In the genomic region with DNA sequence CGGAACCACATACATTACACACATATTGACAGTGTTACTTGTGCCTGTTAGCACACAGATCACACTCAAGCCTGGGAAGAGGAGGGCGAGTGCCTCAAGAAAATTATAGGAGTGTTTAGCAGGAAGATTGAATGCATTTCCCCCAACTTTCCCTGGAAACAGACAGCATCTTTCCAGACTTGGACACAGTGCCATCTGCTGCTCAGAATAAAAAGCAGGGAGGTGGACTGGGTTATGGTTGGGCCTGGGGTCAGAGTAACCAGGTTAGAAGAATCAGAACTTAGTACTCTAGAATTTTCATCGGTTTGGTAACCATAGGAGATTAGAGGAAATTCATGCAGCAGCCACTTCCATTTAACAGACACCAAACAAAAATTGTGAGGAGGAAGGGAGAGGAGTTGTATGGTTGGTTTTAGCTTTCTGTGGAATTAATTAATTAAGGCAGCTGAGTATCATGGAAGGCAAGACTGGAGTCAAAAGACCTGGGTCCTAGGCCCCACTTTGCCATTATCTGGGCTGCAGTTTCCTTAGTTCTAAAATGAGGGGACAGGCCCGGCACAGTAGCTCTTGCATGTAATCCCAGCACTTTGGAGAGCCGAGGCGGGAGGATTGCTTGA, we compare ENCODE assay signal across 10 cellular contexts. TPM values are rescaled to one million over a fixed set of nuclear protein-coding genes. Genes with fewer than 3 reads are reported as not detected.
A peak's percentile ranks its signal among the peaks of the same experiment; 100 is the strongest.
DNase-seq lines count a peak whose midpoint lies in the region; ATAC-seq, FAIRE-seq and TF ChIP-seq lines count a peak whose summit lies in the region.
"Had no signal": no experiment of that assay in that cellular context is flagged by ENCODE, and none has a peak within 500 bp of the region (broad histone marks: within the 10 kb centered on the region; RNA-seq: fewer than 3 reads in every experiment).

No MANE protein-coding gene starts in this region.

- no peak overlapping the region for H3K4me3 Mint-ChIP-seq in astrocyte (ENCODE audit: unreplicated experiment)
- no peak overlapping the region for H3K4me3 Mint-ChIP-seq in activated T-cell treated with anti-CD3 and anti-CD28 coated beads, Interleukin-2, amount 50 U/mL, for 72 hours

- no peaks in the 10 kb centered on the region for H3K79me2 ChIP-seq in astrocyte (ENCODE audit: insufficient read depth, low read length)

- in situ Hi-C loops in transverse colon (cut with MboI; ENCODE audit: low pct_ligation_motif_present in 1 of 4, low pct_unique_long_range_greater_than_20kb in 1 of 4, low sequenced_read_pairs in 3 of 4): loop anchor here in 1 of 4 donors (25.0 kb wide), 1 partner anchor 794 kb away; no protein-coding TSS in a partner anchor

- no peak overlapping the region for H3K4me2 ChIP-seq in astrocyte (ENCODE audit: low read length)

- H3K36me3 Mint-ChIP-seq in astrocyte (ENCODE audit: low read depth, unreplicated experiment): peaks cover 2% of the 10 kb centered on the region
- H3K36me3 Mint-ChIP-seq in activated T-cell treated with anti-CD3 and anti-CD28 coated beads, Interleukin-2, amount 50 U/mL, for 72 hours (ENCODE audit: insufficient read depth in 2 of 2): peaks cover 0 to 2% of the 10 kb centered on the region in 2 donors

- no peaks in the 10 kb centered on the region for H3K36me3 ChIP-seq in HEK293 (ENCODE audit: control insufficient read depth in 2 of 2, insufficient read depth in 1 of 2, low read length in 2 of 2)
- no peaks in the 10 kb centered on the region for H3K36me3 ChIP-seq in astrocyte (ENCODE audit: insufficient read depth, low read length)
- H3K36me3 ChIP-seq in kidney epithelial cell (ENCODE audit: control insufficient read depth, insufficient read depth, low read length): no peaks in the 10 kb centered on the region
- H3K36me3 ChIP-seq in transverse colon: no peaks in the 10 kb centered on the region

- H2AFZ ChIP-seq in astrocyte (ENCODE audit: low read depth, low read length): peak overlapping the region; percentile 22

- no peak for TF ChIP-seq POLR2A in transverse colon (IDR thresholded peaks at IDR 0.05)

- H3K9me3 ChIP-seq in AG04450 (ENCODE audit: control insufficient read depth, insufficient read depth, low read length): no peaks in the 10 kb centered on the region
- no peaks in the 10 kb centered on the region for H3K9me3 ChIP-seq in HEK293 (ENCODE audit: control insufficient read depth, insufficient read depth, low read depth, low read length)
- no peaks in the 10 kb centered on the region for H3K9me3 ChIP-seq in astrocyte (ENCODE audit: insufficient read depth, low read depth, low read length)
- H3K9me3 ChIP-seq in transverse colon: no peaks in the 10 kb centered on the region

- CTCF ChIA-PET in AG04450 (lab: Charles Lee): interaction anchor here (0.6 to 1.9 kb wide), 12 partner anchors 12 to 842 kb away, joined by 3 to 10 read pairs (median 3); no protein-coding TSS in a partner anchor
- CTCF ChIA-PET in HEK293 (lab: Yijun Ruan, JAX): interaction anchor here (0.6 to 3.9 kb wide), 17 partner anchors 8 to 1221 kb away, joined by 3 to 14 read pairs (median 4); no protein-coding TSS in a partner anchor

- H4K20me1 ChIP-seq in astrocyte (ENCODE audit: insufficient read depth, low read length): no peaks in the 10 kb centered on the region

- no peak for TF ChIP-seq EP300 in transverse colon (IDR thresholded peaks at IDR 0.05; ENCODE audit: low read depth)

- peaks cover 4% of the 10 kb centered on the region for H3K4me1 Mint-ChIP-seq in astrocyte (ENCODE audit: low read depth, unreplicated experiment)
- H3K4me1 Mint-ChIP-seq in activated T-cell treated with anti-CD3 and anti-CD28 coated beads, Interleukin-2, amount 50 U/mL, for 72 hours (ENCODE audit: low read depth): no peaks in the 10 kb centered on the region

- POLR2A ChIA-PET in AG04450 (lab: Yijun Ruan, JAX) (no interaction called here), HEK293 (lab: Yijun Ruan, JAX) (no interaction called here)

- FAIRE-seq in astrocyte (lab: Jason Lieb, UNC): peak; percentile 39
- no peak for FAIRE-seq in GM19239 (lab: Jason Lieb, UNC)

- H3K4me3 ChIP-seq in AG04450 (ENCODE audit: low read depth, low read length): no peak overlapping the region
- H3K4me3 ChIP-seq in HEK293 (ENCODE audit: low read depth, low read length): no peak overlapping the region
- no peak overlapping the region for H3K4me3 ChIP-seq in astrocyte (ENCODE audit: insufficient read depth, low read depth, low read length)
- no peak overlapping the region for H3K4me3 ChIP-seq in kidney epithelial cell (ENCODE audit: low read depth, low read length)
- no peak overlapping the region for H3K4me3 ChIP-seq in transverse colon
- H3K4me3 ChIP-seq: skin epidermis had no signal

- peaks cover 3% of the 10 kb centered on the region for H3K9me3 Mint-ChIP-seq in astrocyte (ENCODE audit: unreplicated experiment)
- no peaks in the 10 kb centered on the region for H3K9me3 Mint-ChIP-seq in activated T-cell treated with anti-CD3 and anti-CD28 coated beads, Interleukin-2, amount 50 U/mL, for 72 hours

- DNase-seq in AG04450 (ENCODE audit: low read depth, low spot score): peak; percentile 4
- no peak for DNase-seq in astrocyte (ENCODE audit: low read depth)
- no peak for DNase-seq in kidney epithelial cell (ENCODE audit: low read depth)
- DNase-seq in activated T-cell treated with anti-CD3 and anti-CD28 coated beads, Interleukin-2, amount 50 U/mL, for 72 hours: no peak
- DNase-seq in transverse colon: no peak
- no peak for DNase-seq in GM19239 (ENCODE audit: insufficient read length, low spot score)
- no peak for DNase-seq in NCI-H2029 treated with DMSO at 0.1 percent for 48 hours (lab: John Stamatoyannopoulos, UW)
- DNase-seq: hippocampal formation had no signal

- H3K27me3 ChIP-seq in AG04450 (ENCODE audit: control insufficient read depth, insufficient read depth, low read length) (peaks cover 5% of the 10 kb centered on the region), astrocyte (ENCODE audit: insufficient read depth, low read length) (no peaks in the 10 kb centered on the region), kidney epithelial cell (ENCODE audit: control insufficient read depth, insufficient read depth, low read length) (no peaks in the 10 kb centered on the region), transverse colon (no peaks in the 10 kb centered on the region)

- intact Hi-C loops in transverse colon (cut with DNase I; ENCODE audit: low total_unique reads): loop anchor here (10.0 kb wide), 1 partner anchor 1482 kb away; no protein-coding TSS in a partner anchor

- peak overlapping the region; percentile 50 for H3K27ac Mint-ChIP-seq in astrocyte (ENCODE audit: unreplicated experiment)
- H3K27ac Mint-ChIP-seq in activated T-cell treated with anti-CD3 and anti-CD28 coated beads, Interleukin-2, amount 50 U/mL, for 72 hours: no peak overlapping the region

- WGBS in transverse colon (ENCODE audit: low coverage in 1 of 2), 2 donors: 29 to 84% methylated on average over 2 to 6 of the region's 6 CpGs

- TF ChIP-seq CTCF in AG04450 (IDR thresholded peaks at IDR 0.05; ENCODE audit: low read depth, low read length): peak; percentile 64
- no peak for TF ChIP-seq CTCF in HEK293 (tag by site-specific recombination; IDR thresholded peaks at IDR 0.05)
- TF ChIP-seq CTCF in astrocyte (IDR thresholded peaks at IDR 0.05; ENCODE audit: insufficient read depth, low read depth, low read length): peak; percentile 59
- TF ChIP-seq CTCF in kidney epithelial cell (IDR thresholded peaks at IDR 0.05; ENCODE audit: insufficient read depth, low read length, poor library complexity, severe bottlenecking): peak; percentile 38
- peak in 2 of 5 experiments; percentile 11 to 25 for TF ChIP-seq CTCF in transverse colon (IDR thresholded peaks at IDR 0.05)

- ATAC-seq in activated T-cell treated with anti-CD3 and anti-CD28 coated beads, Interleukin-2, amount 50 U/mL, for 72 hours (replicated peaks in 1 of 2): no peak

- peaks cover 20% of the 10 kb centered on the region for H3K27me3 Mint-ChIP-seq in astrocyte (ENCODE audit: low read depth, unreplicated experiment)
- peaks cover 13% of the 10 kb centered on the region for H3K27me3 Mint-ChIP-seq in activated T-cell treated with anti-CD3 and anti-CD28 coated beads, Interleukin-2, amount 50 U/mL, for 72 hours (ENCODE audit: low read depth)

- H3K27ac ChIP-seq in AG04450 (ENCODE audit: low read depth, low read length): no peak overlapping the region
- no peak overlapping the region for H3K27ac ChIP-seq in HEK293 (ENCODE audit: extremely low read depth, low read depth, low read length)
- no peak overlapping the region for H3K27ac ChIP-seq in astrocyte (ENCODE audit: low read depth, low read length)
- no peak overlapping the region for H3K27ac ChIP-seq in transverse colon
- H3K27ac ChIP-seq: skin epidermis had no signal

- no peak overlapping the region for H3K9ac ChIP-seq in astrocyte (ENCODE audit: low read length)

- H3K4me1 ChIP-seq in HEK293 (ENCODE audit: control insufficient read depth, insufficient read depth, low read length): no peaks in the 10 kb centered on the region
- no peaks in the 10 kb centered on the region for H3K4me1 ChIP-seq in astrocyte (ENCODE audit: insufficient read depth, low read length)
- no peaks in the 10 kb centered on the region for H3K4me1 ChIP-seq in transverse colon

TF ChIP-seq in HEK293, 187 proteins besides CTCF, POLR2A, EP300 and RAD21 (continues in another document):
- TF ChIP-seq, protein P1, sequence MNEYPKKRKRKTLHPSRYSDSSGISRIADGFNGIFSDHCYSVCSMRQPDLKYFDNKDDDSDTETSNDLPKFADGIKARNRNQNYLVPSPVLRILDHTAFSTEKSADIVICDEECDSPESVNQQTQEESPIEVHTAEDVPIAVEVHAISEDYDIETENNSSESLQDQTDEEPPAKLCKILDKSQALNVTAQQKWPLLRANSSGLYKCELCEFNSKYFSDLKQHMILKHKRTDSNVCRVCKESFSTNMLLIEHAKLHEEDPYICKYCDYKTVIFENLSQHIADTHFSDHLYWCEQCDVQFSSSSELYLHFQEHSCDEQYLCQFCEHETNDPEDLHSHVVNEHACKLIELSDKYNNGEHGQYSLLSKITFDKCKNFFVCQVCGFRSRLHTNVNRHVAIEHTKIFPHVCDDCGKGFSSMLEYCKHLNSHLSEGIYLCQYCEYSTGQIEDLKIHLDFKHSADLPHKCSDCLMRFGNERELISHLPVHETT (tag by site-specific recombination; IDR thresholded peaks at IDR 0.05): no peak

RNA-seq across cellular contexts. Expression of a gene that starts 43.4 kb away (rescaled TPM):
- polyA plus RNA-seq in AG04450 (2011; rRNA removed): 73.8 and 82.7 TPM in 2 replicates
- polyA minus RNA-seq in AG04450 (2011; rRNA and poly(A)+ RNA removed): 88.1 and 89.4 TPM in 2 replicates
- 161 and 164 TPM in 2 replicates for total RNA-seq in astrocyte
- 108 and 114 TPM in 2 replicates for total RNA-seq in kidney epithelial cell
- 100 to 1,000 TPM in 1 of 2 donors, 10 to 100 TPM in 1; 69.8 to 121 TPM for total RNA-seq in activated T-cell treated with anti-CD3 and anti-CD28 coated beads, Interleukin-2, amount 50 U/mL, for 72 hours
- total RNA-seq in transverse colon: 10 to 100 TPM; 39.2 to 74.8 (median 66.3) TPM

RNA-seq across cellular contexts. Expression of a gene that starts 55.1 kb away (rescaled TPM):
- polyA plus RNA-seq in AG04450 (2011; rRNA removed): 3.2 and 3.3 TPM in 2 replicates
- polyA minus RNA-seq in AG04450 (2011; rRNA and poly(A)+ RNA removed): 0.96 and 1.2 TPM in 2 replicates
- total RNA-seq in astrocyte (25.8 and 52.1 TPM in 2 replicates), kidney epithelial cell (0.14 and 0.17 TPM in 2 replicates), transverse colon (1 to 10 TPM in 2 of 4 donors, under 1 TPM in 2; 0.75 to 2.2 (median 1.3) TPM)
- 1 to 10 TPM; 1.5 to 5.0 TPM for total RNA-seq in activated T-cell treated with anti-CD3 and anti-CD28 coated beads, Interleukin-2, amount 50 U/mL, for 72 hours
